In genomic region chr6:108788416-108788815, GRCh38 we compare ENCODE assay signal across 25 cellular contexts.
"Had no signal": no experiment of that assay in that cellular context is flagged by ENCODE, and none has a peak within 500 bp of the region (broad histone marks: within the 10 kb centered on the region; RNA-seq: fewer than 3 reads in every experiment).

No MANE protein-coding gene starts in this region.

- H3K27ac ChIP-seq: neural progenitor cell, ovary, parathyroid adenoma, psoas muscle, skin epidermis, stomach, thoracic aorta, thyroid gland, tibial nerve, upper lobe of left lung, vagina had no signal

- H3K4me3 ChIP-seq: neural progenitor cell, ovary, psoas muscle, skin epidermis, stomach, thoracic aorta, thyroid gland, tibial nerve, upper lobe of left lung, vagina had no signal

- H3K9ac ChIP-seq: neural progenitor cell, parathyroid adenoma had no signal

- H3K4me2 ChIP-seq: neural progenitor cell had no signal

- H3K9me3 ChIP-seq: ovary, psoas muscle, stomach, thyroid gland, upper lobe of left lung, vagina had no signal

- H3K36me3 ChIP-seq: neural progenitor cell, ovary, stomach, thoracic aorta, thyroid gland, upper lobe of left lung, vagina had no signal

- FAIRE-seq: urothelium cell line had no signal

- DNase-seq: natural killer cell; occipital lobe; ovary; posterior cingulate gyrus; psoas muscle; right cardiac atrium; stimulated activated CD4-positive, alpha-beta T cell treated with anti-CD3 and anti-CD28 coated beads, Interleukin-15, amount 100 ng/mL, for 24 hours; stimulated activated CD4-positive, alpha-beta T cell treated with anti-CD3 and anti-CD28 coated beads, Interleukin-2, amount 100 ng/mL, for 24 hours; stimulated activated CD4-positive, alpha-beta T cell treated with anti-CD3 and anti-CD28 coated beads, Interleukin-2, amount 100 ng/mL, for 48 hours; stimulated activated CD4-positive, alpha-beta T cell treated with anti-CD3 and anti-CD28 coated beads, Interleukin-4, amount 100 ng/mL, for 24 hours; stimulated activated naive B cell treated with anti-CD40 and anti-IgM and Interleukin-4, amounts not matched to agents 10 μg/mL and 1 μg/mL and 100 μg/mL, for 72 hours; stimulated activated naive CD4-positive, alpha-beta T cell treated with Interleukin-2 at 50 U/mL for 16 hours; stomach; thyroid gland; trophoblast cell; upper lobe of left lung had no signal

- H3K27me3 ChIP-seq: ovary, stomach, thyroid gland, tibial nerve, upper lobe of left lung, vagina had no signal

- H2AFZ ChIP-seq: neural progenitor cell, parathyroid adenoma had no signal

- ATAC-seq: natural killer cell; psoas muscle; right cardiac atrium; sciatic nerve; stimulated activated effector memory CD8-positive, alpha-beta T cell treated with anti-CD3 and anti-CD28 coated beads, Interleukin-12 subunit alpha, Interleukin-12 subunit beta, amount 100 ng/mL, for 72 hours; stimulated activated naive B cell treated with anti-CD40 and anti-IgM and Interleukin-4, amounts not matched to agents 10 μg/mL and 1 μg/mL and 100 μg/mL, for 72 hours had no signal

- H3K4me1 ChIP-seq: neural progenitor cell, parathyroid adenoma, psoas muscle, thyroid gland, tibial nerve, upper lobe of left lung, vagina had no signal

- H3K79me2 ChIP-seq: parathyroid adenoma had no signal
